ENCODE assay signal across 8 cellular contexts in genomic region chr17:68431661-68432071, GRCh38. TPM values are rescaled to one million over a fixed set of nuclear protein-coding genes. Genes with fewer than 3 reads are reported as not detected.
DNase-seq lines count a peak whose midpoint lies in the region; ATAC-seq, FAIRE-seq and TF ChIP-seq lines count a peak whose summit lies in the region.

No MANE protein-coding gene starts in this region.

- peak in 1 of 3 donors; percentile 34 for ATAC-seq in natural killer cell
- no peak for ATAC-seq in natural killer cell treated with Interleukin-12 subunit alpha and Interleukin-12 subunit beta and Interleukin-15 and Interleukin-18, amount 100 ng/mL, for 72 hours
- ATAC-seq in K562: peak; percentile 45; the same call in 2 of the 3 replicates
- no peak for ATAC-seq in upper lobe of left lung (ENCODE audit: low FRiP score in 2 of 2)
- ATAC-seq in GM18502 (IDR thresholded peaks at IDR 0.05; ENCODE audit: poor library complexity, unreplicated experiment): no peak
- no peak for ATAC-seq in GM18870 (IDR thresholded peaks at IDR 0.05; ENCODE audit: unreplicated experiment)

- TF ChIP-seq POLR2A in K562 (conservative IDR thresholded peaks at IDR 0.05) (no peak), upper lobe of left lung (IDR thresholded peaks at IDR 0.05) (no peak)

- 40% methylated on average over 15 of the region's 15 CpGs for WGBS in K562 (ENCODE audit: insufficient coverage, low coverage, missing lambda C conversion rate)
- 76 to 82% methylated on average over 15 of the region's 15 CpGs for WGBS in upper lobe of left lung, 2 donors

- H2AFZ ChIP-seq in PC-9: no peak overlapping the region
- H2AFZ ChIP-seq in K562 (ENCODE audit: low read depth, low read length): no peak overlapping the region

- TF ChIP-seq EP300 in K562 (IDR thresholded peaks at IDR 0.05; ENCODE audit: low read length) (no peak), upper lobe of left lung (IDR thresholded peaks at IDR 0.05) (no peak)

- H3K27ac ChIP-seq in PC-9 (no peak overlapping the region), K562 (ENCODE audit: extremely low read depth, low read depth, low read length) (no peak overlapping the region), upper lobe of left lung (no peak overlapping the region)

- H3K9me1 ChIP-seq in K562 (ENCODE audit: control insufficient read depth, insufficient read depth, low read length): no peaks in the 10 kb centered on the region

- POLR2A ChIA-PET in PC-9 (lab: Charles Lee; ENCODE audit: unreplicated experiment) (no interaction called here), K562 (lab: Yijun Ruan, JAX) (no interaction called here)

- no peaks in the 10 kb centered on the region for H3K9me3 ChIP-seq in PC-9 (ENCODE audit: insufficient read depth, low read depth)
- no peaks in the 10 kb centered on the region for H3K9me3 ChIP-seq in K562 (replicated peaks; ENCODE audit: control insufficient read depth, insufficient read depth, low read depth, low read length)
- no peaks in the 10 kb centered on the region for H3K9me3 ChIP-seq in upper lobe of left lung

- no peak overlapping the region for H3K4me3 Mint-ChIP-seq in natural killer cell
- H3K4me3 Mint-ChIP-seq in natural killer cell treated with Interleukin-12 subunit alpha and Interleukin-12 subunit beta and Interleukin-15 and Interleukin-18, amount 100 ng/mL, for 72 hours: no peak overlapping the region

- peak overlapping the region; percentile 11 to 38 for H3K27ac Mint-ChIP-seq in natural killer cell
- H3K27ac Mint-ChIP-seq in natural killer cell treated with Interleukin-12 subunit alpha and Interleukin-12 subunit beta and Interleukin-15 and Interleukin-18, amount 100 ng/mL, for 72 hours: peak overlapping the region in 1 of 2 donors; percentile 12

- CTCF ChIA-PET in PC-9 (lab: Charles Lee) (interaction anchor here (0.7 kb wide), 1 partner anchor 32 kb away, joined by 3 read pairs; no protein-coding TSS in a partner anchor), K562 (lab: Yijun Ruan, JAX; ENCODE audit: low intra/inter-chr PET ratio) (no interaction called here)

- no peaks in the 10 kb centered on the region for H3K79me2 ChIP-seq in PC-9 (ENCODE audit: low read depth)
- no peaks in the 10 kb centered on the region for H3K79me2 ChIP-seq in K562 (ENCODE audit: control insufficient read depth, insufficient read depth, low read length)

- no peaks in the 10 kb centered on the region for H3K9me3 Mint-ChIP-seq in natural killer cell
- no peaks in the 10 kb centered on the region for H3K9me3 Mint-ChIP-seq in natural killer cell treated with Interleukin-12 subunit alpha and Interleukin-12 subunit beta and Interleukin-15 and Interleukin-18, amount 100 ng/mL, for 72 hours

- TF ChIP-seq RAD21 in K562 (CRISPR knock-in tag; conservative IDR thresholded peaks at IDR 0.05 in 1 of 2, IDR thresholded peaks at IDR 0.05 in 1 of 2): peak in 1 of 2 experiments; percentile 26; a peak in 2 of 4 replicates

- no peak for TF ChIP-seq CTCF in natural killer cell (IDR thresholded peaks at IDR 0.05)
- TF ChIP-seq CTCF in PC-9 (conservative IDR thresholded peaks at IDR 0.05): peak; percentile 50
- peak; percentile 33 to 55 (median 46); a peak in 5 of 6 replicates for TF ChIP-seq CTCF in K562 (IDR thresholded peaks at IDR 0.05 in 2 of 3, conservative IDR thresholded peaks at IDR 0.05 in 1 of 3; ENCODE audit: insufficient read depth in 2 of 3, low read depth in 1 of 3, low read length in 3 of 3)
- TF ChIP-seq CTCF in upper lobe of left lung (IDR thresholded peaks at IDR 0.05): no peak

- no peak overlapping the region for H3K9ac ChIP-seq in K562 (ENCODE audit: insufficient read depth in 1 of 2, low read depth in 2 of 2, low read length in 2 of 2)

- H3K4me1 ChIP-seq in PC-9 (replicated peaks; ENCODE audit: insufficient read depth) (peaks cover 6% of the 10 kb centered on the region; the same call in 1 of the 2 replicates), K562 (replicated peaks in 1 of 2; ENCODE audit: control insufficient read depth in 2 of 2, insufficient read depth in 2 of 2, low read length in 2 of 2) (peaks cover 6 to 10% of the 10 kb centered on the region in 2 experiments; a peak in 4 of 5 replicates), upper lobe of left lung (peaks cover 0 to 10% (median 7%) of the 10 kb centered on the region in 4 donors)

- no peaks in the 10 kb centered on the region for H3K9me2 ChIP-seq in PC-9 (ENCODE audit: insufficient read depth)

- H4K20me1 ChIP-seq in PC-9 (ENCODE audit: insufficient read depth) (no peaks in the 10 kb centered on the region), K562 (replicated peaks; ENCODE audit: control insufficient read depth, insufficient read depth, low read length) (no peaks in the 10 kb centered on the region; the same call in 1 of the 2 replicates)

- BruUV-seq in PC-9 (replicated peaks; lab: Mats Ljungman, UMichigan) (no TSS peak), K562 (replicated peaks; lab: Mats Ljungman, UMichigan) (no TSS peak)

- no peaks in the 10 kb centered on the region for H3K27me3 Mint-ChIP-seq in natural killer cell (ENCODE audit: low read depth in 2 of 2)
- H3K27me3 Mint-ChIP-seq in natural killer cell treated with Interleukin-12 subunit alpha and Interleukin-12 subunit beta and Interleukin-15 and Interleukin-18, amount 100 ng/mL, for 72 hours: no peaks in the 10 kb centered on the region

- in situ Hi-C loops in K562 (cut with MboI): no loop called here

- peaks cover 6% of the 10 kb centered on the region; the same call in 1 of the 2 replicates for H3F3A ChIP-seq in PC-9 (ENCODE audit: insufficient read depth, low read depth)

- H3K4me2 ChIP-seq in PC-9 (no peak overlapping the region), K562 (ENCODE audit: insufficient read depth, low read length) (no peak overlapping the region)

- H3K4me3 ChIP-seq in PC-9 (no peak overlapping the region), K562 (no peak overlapping the region), upper lobe of left lung (no peak overlapping the region)

- H3K4me1 Mint-ChIP-seq in natural killer cell: peaks cover 11 to 18% of the 10 kb centered on the region in 2 donors
- H3K4me1 Mint-ChIP-seq in natural killer cell treated with Interleukin-12 subunit alpha and Interleukin-12 subunit beta and Interleukin-15 and Interleukin-18, amount 100 ng/mL, for 72 hours (ENCODE audit: low read depth in 2 of 2): peaks cover 14 to 16% of the 10 kb centered on the region in 2 donors

- no peak for DNase-seq in natural killer cell
- DNase-seq in natural killer cell treated with Interleukin-12 subunit alpha and Interleukin-12 subunit beta and Interleukin-15 and Interleukin-18, amount 100 ng/mL, for 72 hours (ENCODE audit: low spot score): no peak
- DNase-seq in PC-9: no peak
- peak in 3 of 4 experiments; percentile 38 to 45 (median 41) for DNase-seq in K562 (ENCODE audit: extremely low read depth in 1 of 4, low spot score in 3 of 4)
- DNase-seq in posterior vena cava (ENCODE audit: low spot score): peak; percentile 13
- DNase-seq in upper lobe of left lung: no peak

- H3K27me3 ChIP-seq in PC-9 (ENCODE audit: insufficient read depth, low read depth): no peaks in the 10 kb centered on the region
- H3K27me3 ChIP-seq in K562 (ENCODE audit: control insufficient read depth in 2 of 2, insufficient read depth in 2 of 2, low read length in 2 of 2): no peaks in the 10 kb centered on the region
- no peaks in the 10 kb centered on the region for H3K27me3 ChIP-seq in upper lobe of left lung

- H3K36me3 ChIP-seq in PC-9 (ENCODE audit: low read depth) (no peaks in the 10 kb centered on the region; the same call in 1 of the 2 replicates), K562 (ENCODE audit: control insufficient read depth, insufficient read depth, low read length) (peaks cover 2% of the 10 kb centered on the region; the same call in 1 of the 3 replicates), upper lobe of left lung (peaks cover 47 to 97% (median 88%) of the 10 kb centered on the region in 4 donors)

- peaks cover 17% of the 10 kb centered on the region for H3K36me3 Mint-ChIP-seq in natural killer cell
- H3K36me3 Mint-ChIP-seq in natural killer cell treated with Interleukin-12 subunit alpha and Interleukin-12 subunit beta and Interleukin-15 and Interleukin-18, amount 100 ng/mL, for 72 hours: peaks cover 11% of the 10 kb centered on the region

- intact Hi-C loops in natural killer cell (cut with micrococcal nuclease): loop anchor here (10.0 kb wide), 1 partner anchor 137 kb away; the partner anchor contains the start of genes ARSG and SLC16A6
- intact Hi-C loops in PC-9 (cut with micrococcal nuclease; ENCODE audit: unreplicated experiment): no loop called here
- intact Hi-C loops in K562 (cut with micrococcal nuclease): loop anchor here (10.0 kb wide), 1 partner anchor 167 kb away; no protein-coding TSS in a partner anchor
- intact Hi-C loops in posterior vena cava (cut with DNase I): loop anchor here in 1 of 2 donors (10.0 kb wide), 1 partner anchor 167 kb away; no protein-coding TSS in a partner anchor

- FAIRE-seq in K562 (lab: Jason Lieb, UNC): peak; percentile 6

TF ChIP-seq in K562, 482 proteins besides CTCF, POLR2A, EP300 and RAD21 (continues in another document):
- TF ChIP-seq ARID1B (IDR thresholded peaks at IDR 0.05): no peak

RNA-seq across cellular contexts. Expression of gene WIPI1, which starts 25.6 kb away (rescaled TPM):
- total RNA-seq in natural killer cell: 10 to 100 TPM; 29.0 to 41.4 (median 32.0) TPM
- 10 to 100 TPM; 26.5 to 39.1 TPM for total RNA-seq in natural killer cell treated with Interleukin-12 subunit alpha and Interleukin-12 subunit beta and Interleukin-15 and Interleukin-18, amount 100 ng/mL, for 72 hours
- 10.0 and 11.2 TPM in 2 replicates for total RNA-seq in PC-9 (2021)
- total RNA-seq in K562 (2011; cell fraction: chromatin; rRNA removed; ENCODE audit: low replicate concordance): 35.8 and 60.9 TPM in 2 replicates
- 25.4 and 31.2 TPM in 2 replicates for total RNA-seq in K562 (2011; cell fraction: nucleolus; rRNA removed)
- total RNA-seq in K562 (2011; cell fraction: nucleoplasm; rRNA removed): 29.5 and 34.1 TPM in 2 replicates
- total RNA-seq in K562 (2014; rRNA removed): 10.9 and 12.8 TPM in 2 replicates
- 12.1 and 14.7 TPM in 2 replicates for total RNA-seq in K562 (2014; rRNA removed; fragmentation: Illumina TruSeq; extraction: Trizol)
- total RNA-seq in K562 (2015; rRNA removed; fragmentation: Illumina TruSeq; extraction: Trizol): 8.2 and 8.6 TPM in 2 replicates
- 11.8 and 13.2 TPM in 2 replicates for total RNA-seq in K562 (2021)
- polyA plus RNA-seq in K562 (2011; rRNA removed): 11.6 and 16.9 TPM in 2 replicates
- polyA plus RNA-seq in K562 (2011; cell fraction: cytosol; rRNA removed): 11.3 and 11.5 TPM in 2 replicates
- 13.7 and 16.1 TPM in 2 replicates for polyA plus RNA-seq in K562 (2011; cell fraction: nucleus; rRNA removed)
- polyA plus RNA-seq in K562 (2012): 16.5 and 60.4 TPM in 2 replicates
- 15.6 and 15.9 TPM in 2 replicates for polyA plus RNA-seq in K562 (2014; fragmentation: Illumina TruSeq; extraction: Trizol)
- 1 to 10 TPM; 3.7 to 3.8 TPM for polyA plus RNA-seq in K562 (2014; fragmentation: Nextera tagmentation; extraction: Ambion mirVana)
- 16.0 and 23.5 TPM in 2 replicates for polyA plus RNA-seq in K562 (2014; rRNA removed)
- polyA minus RNA-seq in K562 (2011; rRNA and poly(A)+ RNA removed): 11.4 and 16.7 TPM in 2 replicates
- polyA minus RNA-seq in K562 (2011; cell fraction: cytosol; rRNA and poly(A)+ RNA removed): 6.6 and 7.8 TPM in 2 replicates
- 10.8 and 14.7 TPM in 2 replicates for polyA minus RNA-seq in K562 (2011; cell fraction: nucleus; rRNA and poly(A)+ RNA removed)
- total RNA-seq in posterior vena cava: 10 to 100 TPM; 50.3 to 54.1 TPM
- total RNA-seq in upper lobe of left lung: 100 to 1,000 TPM in 1 of 6 donors, 10 to 100 TPM in 5; 34.7 to 151 (median 44.4) TPM

Comparison
In these comparisons a context has a peak if more than half of its experiments do, and no peak if none do; other contexts are left out.
1. DNase-seq: peak in K562 (3 of 4) and posterior vena cava (single experiment); none in natural killer cell (single experiment), natural killer cell treated with Interleukin-12 subunit alpha and Interleukin-12 subunit beta and Interleukin-15 and Interleukin-18, amount 100 ng/mL, for 72 hours (single experiment), PC-9 (0 of 2) and upper lobe of left lung (0 of 2).
2. CTCF ChIP-seq: peak in PC-9 (single experiment) and K562 (3 of 3); none in natural killer cell (single experiment) and upper lobe of left lung (0 of 6).